ENCODE assay signal across 14 cellular contexts in the genomic region with DNA sequence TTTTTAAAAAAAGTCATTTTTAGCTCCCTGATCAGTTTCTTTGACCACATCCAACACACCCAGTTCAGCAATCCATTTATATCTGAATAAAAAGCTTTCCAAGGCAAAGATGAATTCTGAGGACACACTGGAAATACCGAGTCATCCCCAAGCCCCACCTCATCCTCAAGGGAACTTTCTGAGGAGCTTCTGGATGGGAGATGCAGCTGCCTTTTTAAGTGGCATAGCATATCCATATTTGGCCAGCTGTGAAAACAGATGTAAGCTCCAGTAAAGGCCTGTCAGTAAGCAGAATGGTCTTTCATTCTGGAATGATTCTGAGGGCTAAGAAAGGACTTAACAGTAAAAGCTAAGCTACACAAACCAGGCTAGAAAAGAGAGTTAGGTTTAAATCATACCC. TPM values are rescaled to one million over a fixed set of nuclear protein-coding genes. Genes with fewer than 3 reads are reported as not detected.
DNase-seq lines count a peak whose midpoint lies in the region; ATAC-seq, FAIRE-seq and TF ChIP-seq lines count a peak whose summit lies in the region.
"Had no signal": no experiment of that assay in that cellular context is flagged by ENCODE, and none has a peak within 500 bp of the region (broad histone marks: within the 10 kb centered on the region; RNA-seq: fewer than 3 reads in every experiment).

No MANE protein-coding gene starts in this region.

- H3K9ac ChIP-seq in skeletal muscle tissue (ENCODE audit: low read depth in 1 of 3, low read length in 3 of 3) = peak overlapping the region in 1 of 3 donors; percentile 7

- ATAC-seq in HG02642 (IDR thresholded peaks at IDR 0.05; ENCODE audit: poor library complexity, unreplicated experiment) = no peak
- no peak for ATAC-seq in naive thymus-derived CD4-positive, alpha-beta T cell
- ATAC-seq in GM18909 (IDR thresholded peaks at IDR 0.05; ENCODE audit: poor library complexity, unreplicated experiment) = no peak

- H3K27me3 Mint-ChIP-seq in naive thymus-derived CD4-positive, alpha-beta T cell = no peaks in the 10 kb centered on the region
- H3K27me3 Mint-ChIP-seq: CD4-positive, alpha-beta T cell had no signal

- no peaks in the 10 kb centered on the region for H3K9me3 ChIP-seq in skeletal muscle tissue (ENCODE audit: control insufficient read depth in 3 of 3, low read length in 3 of 3)
- no peaks in the 10 kb centered on the region for H3K9me3 ChIP-seq in naive thymus-derived CD4-positive, alpha-beta T cell (ENCODE audit: control insufficient read depth in 2 of 3, low read length in 3 of 3)

- H3K36me3 ChIP-seq in BJ (ENCODE audit: control insufficient read depth, insufficient read depth, low read length) (peaks cover 4% of the 10 kb centered on the region), skeletal muscle tissue (ENCODE audit: control insufficient read depth in 3 of 3, insufficient read depth in 3 of 3, low read length in 3 of 3) (peaks cover 0 to 6% (median 5%) of the 10 kb centered on the region in 3 donors)
- peaks cover 0 to 30% (median 3%) of the 10 kb centered on the region in 3 experiments for H3K36me3 ChIP-seq in naive thymus-derived CD4-positive, alpha-beta T cell (ENCODE audit: control insufficient read depth in 2 of 3, insufficient read depth in 3 of 3, low read length in 3 of 3)

- H3K27me3 ChIP-seq in BJ (ENCODE audit: control insufficient read depth, insufficient read depth, low read length) (no peaks in the 10 kb centered on the region), skeletal muscle tissue (ENCODE audit: control insufficient read depth in 3 of 3, insufficient read depth in 3 of 3, low read length in 3 of 3) (no peaks in the 10 kb centered on the region)
- no peaks in the 10 kb centered on the region for H3K27me3 ChIP-seq in naive thymus-derived CD4-positive, alpha-beta T cell (ENCODE audit: control insufficient read depth in 2 of 2, insufficient read depth in 2 of 2, low read length in 2 of 2)

- TF ChIP-seq CTCF in BJ (IDR thresholded peaks at IDR 0.05; ENCODE audit: insufficient read depth, low read depth, low read length) = no peak
- TF ChIP-seq CTCF in fibroblast of mammary gland (conservative IDR thresholded peaks at IDR 0.05; ENCODE audit: control insufficient read depth, insufficient read depth, low read depth, low read length) = no peak

- intact Hi-C loops in naive thymus-derived CD4-positive, alpha-beta T cell (cut with micrococcal nuclease) = no loop called here

- no peak overlapping the region for H3K4me3 ChIP-seq in BJ (ENCODE audit: low read depth, low read length)
- H3K4me3 ChIP-seq in fibroblast of mammary gland (ENCODE audit: control insufficient read depth, low read depth, low read length) = no peak overlapping the region
- no peak overlapping the region for H3K4me3 ChIP-seq in skeletal muscle tissue (ENCODE audit: low read length in 3 of 3)
- no peak overlapping the region for H3K4me3 ChIP-seq in naive thymus-derived CD4-positive, alpha-beta T cell (ENCODE audit: low read length)

- POLR2A ChIA-PET in BJ (lab: Charles Lee) = no interaction called here
- POLR2A ChIA-PET in naive thymus-derived CD4-positive, alpha-beta T cell (lab: Charles Lee) = no interaction called here

- CTCF ChIA-PET in BJ (lab: Yijun Ruan, JAX) = no interaction called here
- CTCF ChIA-PET in naive thymus-derived CD4-positive, alpha-beta T cell (lab: Charles Lee) = no interaction called here

- no peak overlapping the region for H3K27ac Mint-ChIP-seq in naive thymus-derived CD4-positive, alpha-beta T cell
- H3K27ac Mint-ChIP-seq: CD4-positive, alpha-beta T cell had no signal

- no peak for FAIRE-seq in H54 (lab: Jason Lieb, UNC)

- H3K4me1 ChIP-seq in skeletal muscle tissue (ENCODE audit: control insufficient read depth in 3 of 3, insufficient read depth in 3 of 3, low read length in 3 of 3) = peaks cover 7 to 10% (median 9%) of the 10 kb centered on the region in 3 donors
- no peaks in the 10 kb centered on the region for H3K4me1 ChIP-seq in naive thymus-derived CD4-positive, alpha-beta T cell (ENCODE audit: control insufficient read depth in 2 of 2, insufficient read depth in 2 of 2, low read length in 2 of 2)

- no peaks in the 10 kb centered on the region for H3K9me3 Mint-ChIP-seq in naive thymus-derived CD4-positive, alpha-beta T cell
- H3K9me3 Mint-ChIP-seq: CD4-positive, alpha-beta T cell had no signal

- DNase-seq in BJ (ENCODE audit: low read depth) (peak; percentile 49), RPMI7951 (ENCODE audit: low read depth) (peak; percentile 34), fibroblast of mammary gland (ENCODE audit: low read depth) (peak; percentile 61), H54 (ENCODE audit: insufficient read length, low spot score) (no peak)
- no peak for DNase-seq in naive thymus-derived CD4-positive, alpha-beta T cell
- DNase-seq: activated CD4-positive, alpha-beta T cell treated with anti-CD3 and anti-CD28 coated beads, Interleukin-2, amount 50 U/mL, for 48 hours; CD4-positive, alpha-beta T cell; KBM-7; midbrain; NCI-H146; NCI-H526 had no signal

- H3K4me3 Mint-ChIP-seq in naive thymus-derived CD4-positive, alpha-beta T cell = no peak overlapping the region
- H3K4me3 Mint-ChIP-seq: CD4-positive, alpha-beta T cell had no signal

- no peak for TF ChIP-seq POLR2A in H54 (IDR thresholded peaks at IDR 0.05; ENCODE audit: low read depth, low read length)

- H3K27ac ChIP-seq in skeletal muscle tissue (ENCODE audit: low read depth, low read length) = peak overlapping the region; percentile 25
- no peak overlapping the region for H3K27ac ChIP-seq in naive thymus-derived CD4-positive, alpha-beta T cell (ENCODE audit: low read depth, low read length)

- H3K36me3 Mint-ChIP-seq in naive thymus-derived CD4-positive, alpha-beta T cell = peaks cover 8 to 48% (median 29%) of the 10 kb centered on the region in 5 donors

- H3K4me1 Mint-ChIP-seq in naive thymus-derived CD4-positive, alpha-beta T cell = peaks cover 0 to 16% (median 6%) of the 10 kb centered on the region in 7 donors

RNA-seq across cellular contexts. Expression of a gene that starts 18.4 kb away (rescaled TPM):
- 26.6 and 31.6 TPM in 2 replicates for polyA plus RNA-seq in BJ (2011; rRNA removed)
- 37.3 and 44.8 TPM in 2 replicates for polyA minus RNA-seq in BJ (2011; rRNA and poly(A)+ RNA removed)
- 7.3 and 8.1 TPM in 2 replicates for total RNA-seq in RPMI7951 (2014; rRNA removed; shearing (Covaris generic))
- total RNA-seq in skeletal muscle tissue = 11.5 TPM
- 10 to 100 TPM; 15.3 to 24.8 (median 19.1) TPM for total RNA-seq in naive thymus-derived CD4-positive, alpha-beta T cell
- polyA plus RNA-seq in naive thymus-derived CD4-positive, alpha-beta T cell = 1 to 10 TPM; 6.1 to 6.4 TPM

RNA-seq across cellular contexts. Expression of a gene that starts 49.8 kb away (rescaled TPM):
- 21.9 and 27.5 TPM in 2 replicates for polyA plus RNA-seq in BJ (2011; rRNA removed)
- polyA minus RNA-seq in BJ (2011; rRNA and poly(A)+ RNA removed) = 16.9 and 18.5 TPM in 2 replicates
- total RNA-seq in RPMI7951 (2014; rRNA removed; shearing (Covaris generic)) = 13.6 and 22.9 TPM in 2 replicates
- total RNA-seq in skeletal muscle tissue = 19.3 TPM
- total RNA-seq in naive thymus-derived CD4-positive, alpha-beta T cell = 100 to 1,000 TPM; 111 to 168 (median 146) TPM
- 10 to 100 TPM; 43.0 to 76.6 TPM for polyA plus RNA-seq in naive thymus-derived CD4-positive, alpha-beta T cell

Comparison
In these comparisons a context has a peak if more than half of its experiments do, and no peak if none do; other contexts are left out.
1. DNase-seq: peak in BJ (single experiment), RPMI7951 (single experiment) and fibroblast of mammary gland (single experiment); none in naive thymus-derived CD4-positive, alpha-beta T cell (0 of 9) and H54 (single experiment).